ENCODE assay signal across 8 cellular contexts in the genomic region with DNA sequence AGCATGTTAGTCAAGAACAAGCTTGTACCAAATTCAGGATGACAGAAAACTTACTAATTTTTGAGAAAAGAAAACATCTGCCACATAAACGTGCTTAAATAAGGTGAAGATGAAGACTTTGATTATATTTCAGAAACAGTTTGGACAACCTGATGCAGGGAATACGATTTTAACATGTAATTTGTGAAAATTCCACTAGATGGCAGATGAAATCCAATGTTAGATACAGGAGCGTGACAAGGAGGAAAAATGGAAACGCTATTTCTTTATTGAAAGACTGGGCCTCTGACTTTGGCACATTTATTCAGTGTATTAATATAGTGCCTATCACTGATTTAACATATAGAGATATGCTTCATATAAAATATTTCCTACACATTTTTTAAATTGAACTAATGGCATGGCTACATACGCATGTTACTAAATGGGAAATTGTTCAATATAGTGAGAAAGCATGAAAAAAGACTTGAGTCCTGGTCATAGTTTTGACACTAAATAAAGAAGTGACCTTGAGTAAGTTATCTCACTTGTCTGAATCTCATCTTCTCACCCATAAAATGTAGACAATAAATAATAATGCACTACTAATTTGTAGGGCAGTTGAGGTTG.
DNase-seq lines count a peak whose midpoint lies in the region; ATAC-seq and TF ChIP-seq lines count a peak whose summit lies in the region.

No MANE protein-coding gene starts in this region.

- H3K4me1 ChIP-seq in mucosa of descending colon (ENCODE audit: low read depth) = no peaks in the 10 kb centered on the region

- H3K4me3 ChIP-seq in mucosa of descending colon = no peak overlapping the region

- peak; percentile 14 for TF ChIP-seq CTCF in mucosa of descending colon (IDR thresholded peaks at IDR 0.05)

- no peaks in the 10 kb centered on the region for H3K36me3 ChIP-seq in mucosa of descending colon (ENCODE audit: low read depth)

- ATAC-seq in GM19452 (IDR thresholded peaks at IDR 0.05; ENCODE audit: unreplicated experiment) (peak; percentile 78), mucosa of descending colon (peak; percentile 51), HG03571 (IDR thresholded peaks at IDR 0.05; ENCODE audit: unreplicated experiment) (no peak)

- H3K9me3 ChIP-seq in mucosa of descending colon = no peaks in the 10 kb centered on the region

- DNase-seq in COR-L47 (lab: John Stamatoyannopoulos, UW) = peak; percentile 36
- peak; percentile 61 for DNase-seq in HS-27A (ENCODE audit: low read depth)
- peak; percentile 91 for DNase-seq in NOMO-1 treated with DMSO at 0.1 percent for 48 hours (lab: John Stamatoyannopoulos, UW; ENCODE audit: unreplicated experiment)
- DNase-seq in dermis blood vessel endothelial cell = peak; percentile 69
- no peak for DNase-seq in mucosa of descending colon
- no peak for DNase-seq in occipital lobe (lab: John Stamatoyannopoulos, UW)

- intact Hi-C loops in mucosa of descending colon (cut with DNase I, micrococcal nuclease) = loop anchor here (5.0 kb wide), 2 partner anchors 758 to 773 kb away; no protein-coding TSS in a partner anchor

Comparison
In these comparisons a context has a peak if more than half of its experiments do, and no peak if none do; other contexts are left out.
1. DNase-seq: peak in COR-L47 (single experiment), HS-27A (single experiment), NOMO-1 treated with DMSO at 0.1 percent for 48 hours (single experiment) and dermis blood vessel endothelial cell (single experiment); none in mucosa of descending colon (0 of 3) and occipital lobe (single experiment).